ENCODE assay signal across 2 cellular contexts in the genomic region with DNA sequence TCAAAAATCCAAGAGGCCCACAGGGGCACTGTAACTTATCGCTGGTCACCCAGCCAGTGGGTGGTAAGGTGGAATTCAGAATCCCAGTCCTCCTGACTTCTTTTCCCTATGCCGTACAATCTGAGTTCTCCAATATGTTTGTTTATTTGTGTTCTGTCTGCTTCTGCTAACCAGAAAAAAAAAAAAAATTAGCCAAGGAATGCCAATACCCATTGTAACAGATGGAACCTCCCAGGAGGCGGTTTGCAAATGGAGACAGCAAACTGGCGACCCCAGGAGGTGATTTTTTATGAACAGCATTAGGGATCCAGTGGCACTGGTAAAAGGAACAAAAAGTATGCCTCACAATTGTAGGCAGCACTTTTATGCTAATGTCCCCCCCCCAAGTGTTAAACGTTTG.
TF ChIP-seq lines count a peak whose summit lies in the region.

No MANE protein-coding gene starts in this region.

TF ChIP-seq in SK-N-SH, 30 proteins besides CTCF, POLR2A, EP300 and RAD21 (continued from another document):
- TF ChIP-seq, protein P1, sequence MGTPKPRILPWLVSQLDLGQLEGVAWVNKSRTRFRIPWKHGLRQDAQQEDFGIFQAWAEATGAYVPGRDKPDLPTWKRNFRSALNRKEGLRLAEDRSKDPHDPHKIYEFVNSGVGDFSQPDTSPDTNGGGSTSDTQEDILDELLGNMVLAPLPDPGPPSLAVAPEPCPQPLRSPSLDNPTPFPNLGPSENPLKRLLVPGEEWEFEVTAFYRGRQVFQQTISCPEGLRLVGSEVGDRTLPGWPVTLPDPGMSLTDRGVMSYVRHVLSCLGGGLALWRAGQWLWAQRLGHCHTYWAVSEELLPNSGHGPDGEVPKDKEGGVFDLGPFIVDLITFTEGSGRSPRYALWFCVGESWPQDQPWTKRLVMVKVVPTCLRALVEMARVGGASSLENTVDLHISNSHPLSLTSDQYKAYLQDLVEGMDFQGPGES (IDR thresholded peaks at IDR 0.05; ENCODE audit: low read depth, low read length) = no peak
- no peak for TF ChIP-seq GABPA (IDR thresholded peaks at IDR 0.05; ENCODE audit: low read depth)
- TF ChIP-seq JUND (IDR thresholded peaks at IDR 0.05) = no peak
- no peak for TF ChIP-seq TCF12 (IDR thresholded peaks at IDR 0.05)
- no peak for TF ChIP-seq MXI1 (IDR thresholded peaks at IDR 0.05; ENCODE audit: low read depth, low read length)
- TF ChIP-seq RFX5 (IDR thresholded peaks at IDR 0.05; ENCODE audit: low read length) = no peak
- TF ChIP-seq GATA2 (CRISPR knock-in tag; IDR thresholded peaks at IDR 0.05) = no peak
- TF ChIP-seq FOXJ3 (CRISPR knock-in tag; IDR thresholded peaks at IDR 0.05) = no peak
- TF ChIP-seq, protein P2, sequence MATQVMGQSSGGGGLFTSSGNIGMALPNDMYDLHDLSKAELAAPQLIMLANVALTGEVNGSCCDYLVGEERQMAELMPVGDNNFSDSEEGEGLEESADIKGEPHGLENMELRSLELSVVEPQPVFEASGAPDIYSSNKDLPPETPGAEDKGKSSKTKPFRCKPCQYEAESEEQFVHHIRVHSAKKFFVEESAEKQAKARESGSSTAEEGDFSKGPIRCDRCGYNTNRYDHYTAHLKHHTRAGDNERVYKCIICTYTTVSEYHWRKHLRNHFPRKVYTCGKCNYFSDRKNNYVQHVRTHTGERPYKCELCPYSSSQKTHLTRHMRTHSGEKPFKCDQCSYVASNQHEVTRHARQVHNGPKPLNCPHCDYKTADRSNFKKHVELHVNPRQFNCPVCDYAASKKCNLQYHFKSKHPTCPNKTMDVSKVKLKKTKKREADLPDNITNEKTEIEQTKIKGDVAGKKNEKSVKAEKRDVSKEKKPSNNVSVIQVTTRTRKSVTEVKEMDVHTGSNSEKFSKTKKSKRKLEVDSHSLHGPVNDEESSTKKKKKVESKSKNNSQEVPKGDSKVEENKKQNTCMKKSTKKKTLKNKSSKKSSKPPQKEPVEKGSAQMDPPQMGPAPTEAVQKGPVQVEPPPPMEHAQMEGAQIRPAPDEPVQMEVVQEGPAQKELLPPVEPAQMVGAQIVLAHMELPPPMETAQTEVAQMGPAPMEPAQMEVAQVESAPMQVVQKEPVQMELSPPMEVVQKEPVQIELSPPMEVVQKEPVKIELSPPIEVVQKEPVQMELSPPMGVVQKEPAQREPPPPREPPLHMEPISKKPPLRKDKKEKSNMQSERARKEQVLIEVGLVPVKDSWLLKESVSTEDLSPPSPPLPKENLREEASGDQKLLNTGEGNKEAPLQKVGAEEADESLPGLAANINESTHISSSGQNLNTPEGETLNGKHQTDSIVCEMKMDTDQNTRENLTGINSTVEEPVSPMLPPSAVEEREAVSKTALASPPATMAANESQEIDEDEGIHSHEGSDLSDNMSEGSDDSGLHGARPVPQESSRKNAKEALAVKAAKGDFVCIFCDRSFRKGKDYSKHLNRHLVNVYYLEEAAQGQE (IDR thresholded peaks at IDR 0.05; ENCODE audit: low read depth, low read length) = no peak
- TF ChIP-seq POLR2AphosphoS5 (IDR thresholded peaks at IDR 0.05; ENCODE audit: low read depth, low read length) = no peak
- no peak for TF ChIP-seq SIN3A (IDR thresholded peaks at IDR 0.05; ENCODE audit: borderline replicate concordance, low read depth, low read length)
- no peak for TF ChIP-seq CHD2 (IDR thresholded peaks at IDR 0.05; ENCODE audit: low read length, partially characterized antibody)
- TF ChIP-seq, protein P3, sequence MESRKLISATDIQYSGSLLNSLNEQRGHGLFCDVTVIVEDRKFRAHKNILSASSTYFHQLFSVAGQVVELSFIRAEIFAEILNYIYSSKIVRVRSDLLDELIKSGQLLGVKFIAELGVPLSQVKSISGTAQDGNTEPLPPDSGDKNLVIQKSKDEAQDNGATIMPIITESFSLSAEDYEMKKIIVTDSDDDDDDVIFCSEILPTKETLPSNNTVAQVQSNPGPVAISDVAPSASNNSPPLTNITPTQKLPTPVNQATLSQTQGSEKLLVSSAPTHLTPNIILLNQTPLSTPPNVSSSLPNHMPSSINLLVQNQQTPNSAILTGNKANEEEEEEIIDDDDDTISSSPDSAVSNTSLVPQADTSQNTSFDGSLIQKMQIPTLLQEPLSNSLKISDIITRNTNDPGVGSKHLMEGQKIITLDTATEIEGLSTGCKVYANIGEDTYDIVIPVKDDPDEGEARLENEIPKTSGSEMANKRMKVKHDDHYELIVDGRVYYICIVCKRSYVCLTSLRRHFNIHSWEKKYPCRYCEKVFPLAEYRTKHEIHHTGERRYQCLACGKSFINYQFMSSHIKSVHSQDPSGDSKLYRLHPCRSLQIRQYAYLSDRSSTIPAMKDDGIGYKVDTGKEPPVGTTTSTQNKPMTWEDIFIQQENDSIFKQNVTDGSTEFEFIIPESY (IDR thresholded peaks at IDR 0.05; ENCODE audit: borderline replicate concordance, low read depth) = no peak

TF ChIP-seq in SK-N-SH treated with all-trans-retinoic acid at 6 μM for 48 hours, 23 proteins besides CTCF, POLR2A, EP300 and RAD21 (continued from another document):
- TF ChIP-seq, protein P4, sequence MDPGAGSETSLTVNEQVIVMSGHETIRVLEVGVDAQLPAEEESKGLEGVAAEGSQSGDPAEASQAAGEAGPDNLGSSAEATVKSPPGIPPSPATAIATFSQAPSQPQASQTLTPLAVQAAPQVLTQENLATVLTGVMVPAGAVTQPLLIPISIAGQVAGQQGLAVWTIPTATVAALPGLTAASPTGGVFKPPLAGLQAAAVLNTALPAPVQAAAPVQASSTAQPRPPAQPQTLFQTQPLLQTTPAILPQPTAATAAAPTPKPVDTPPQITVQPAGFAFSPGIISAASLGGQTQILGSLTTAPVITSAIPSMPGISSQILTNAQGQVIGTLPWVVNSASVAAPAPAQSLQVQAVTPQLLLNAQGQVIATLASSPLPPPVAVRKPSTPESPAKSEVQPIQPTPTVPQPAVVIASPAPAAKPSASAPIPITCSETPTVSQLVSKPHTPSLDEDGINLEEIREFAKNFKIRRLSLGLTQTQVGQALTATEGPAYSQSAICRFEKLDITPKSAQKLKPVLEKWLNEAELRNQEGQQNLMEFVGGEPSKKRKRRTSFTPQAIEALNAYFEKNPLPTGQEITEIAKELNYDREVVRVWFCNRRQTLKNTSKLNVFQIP (CRISPR knock-in tag; IDR thresholded peaks at IDR 0.05; ENCODE audit: borderline replicate concordance, low read depth) = no peak
- TF ChIP-seq ZNF8 (CRISPR knock-in tag; IDR thresholded peaks at IDR 0.05) = no peak
- TF ChIP-seq, protein P5, sequence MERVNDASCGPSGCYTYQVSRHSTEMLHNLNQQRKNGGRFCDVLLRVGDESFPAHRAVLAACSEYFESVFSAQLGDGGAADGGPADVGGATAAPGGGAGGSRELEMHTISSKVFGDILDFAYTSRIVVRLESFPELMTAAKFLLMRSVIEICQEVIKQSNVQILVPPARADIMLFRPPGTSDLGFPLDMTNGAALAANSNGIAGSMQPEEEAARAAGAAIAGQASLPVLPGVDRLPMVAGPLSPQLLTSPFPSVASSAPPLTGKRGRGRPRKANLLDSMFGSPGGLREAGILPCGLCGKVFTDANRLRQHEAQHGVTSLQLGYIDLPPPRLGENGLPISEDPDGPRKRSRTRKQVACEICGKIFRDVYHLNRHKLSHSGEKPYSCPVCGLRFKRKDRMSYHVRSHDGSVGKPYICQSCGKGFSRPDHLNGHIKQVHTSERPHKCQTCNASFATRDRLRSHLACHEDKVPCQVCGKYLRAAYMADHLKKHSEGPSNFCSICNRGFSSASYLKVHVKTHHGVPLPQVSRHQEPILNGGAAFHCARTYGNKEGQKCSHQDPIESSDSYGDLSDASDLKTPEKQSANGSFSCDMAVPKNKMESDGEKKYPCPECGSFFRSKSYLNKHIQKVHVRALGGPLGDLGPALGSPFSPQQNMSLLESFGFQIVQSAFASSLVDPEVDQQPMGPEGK (CRISPR knock-in tag; IDR thresholded peaks at IDR 0.05; ENCODE audit: borderline replicate concordance) = no peak
- no peak for TF ChIP-seq TCF4 (CRISPR knock-in tag; IDR thresholded peaks at IDR 0.05; ENCODE audit: borderline replicate concordance)
- TF ChIP-seq PPARA (CRISPR knock-in tag; IDR thresholded peaks at IDR 0.05; ENCODE audit: borderline replicate concordance) = no peak
- no peak for TF ChIP-seq RARB (CRISPR knock-in tag; IDR thresholded peaks at IDR 0.05)
- TF ChIP-seq, protein P6, sequence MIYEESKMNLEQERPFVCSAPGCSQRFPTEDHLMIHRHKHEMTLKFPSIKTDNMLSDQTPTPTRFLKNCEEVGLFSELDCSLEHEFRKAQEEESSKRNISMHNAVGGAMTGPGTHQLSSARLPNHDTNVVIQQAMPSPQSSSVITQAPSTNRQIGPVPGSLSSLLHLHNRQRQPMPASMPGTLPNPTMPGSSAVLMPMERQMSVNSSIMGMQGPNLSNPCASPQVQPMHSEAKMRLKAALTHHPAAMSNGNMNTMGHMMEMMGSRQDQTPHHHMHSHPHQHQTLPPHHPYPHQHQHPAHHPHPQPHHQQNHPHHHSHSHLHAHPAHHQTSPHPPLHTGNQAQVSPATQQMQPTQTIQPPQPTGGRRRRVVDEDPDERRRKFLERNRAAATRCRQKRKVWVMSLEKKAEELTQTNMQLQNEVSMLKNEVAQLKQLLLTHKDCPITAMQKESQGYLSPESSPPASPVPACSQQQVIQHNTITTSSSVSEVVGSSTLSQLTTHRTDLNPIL (CRISPR knock-in tag; IDR thresholded peaks at IDR 0.05; ENCODE audit: low read depth) = no peak
- no peak for TF ChIP-seq ZFP30 (CRISPR knock-in tag; IDR thresholded peaks at IDR 0.05)
- no peak for TF ChIP-seq ZFP3 (CRISPR knock-in tag; IDR thresholded peaks at IDR 0.05)
- TF ChIP-seq, protein P7, sequence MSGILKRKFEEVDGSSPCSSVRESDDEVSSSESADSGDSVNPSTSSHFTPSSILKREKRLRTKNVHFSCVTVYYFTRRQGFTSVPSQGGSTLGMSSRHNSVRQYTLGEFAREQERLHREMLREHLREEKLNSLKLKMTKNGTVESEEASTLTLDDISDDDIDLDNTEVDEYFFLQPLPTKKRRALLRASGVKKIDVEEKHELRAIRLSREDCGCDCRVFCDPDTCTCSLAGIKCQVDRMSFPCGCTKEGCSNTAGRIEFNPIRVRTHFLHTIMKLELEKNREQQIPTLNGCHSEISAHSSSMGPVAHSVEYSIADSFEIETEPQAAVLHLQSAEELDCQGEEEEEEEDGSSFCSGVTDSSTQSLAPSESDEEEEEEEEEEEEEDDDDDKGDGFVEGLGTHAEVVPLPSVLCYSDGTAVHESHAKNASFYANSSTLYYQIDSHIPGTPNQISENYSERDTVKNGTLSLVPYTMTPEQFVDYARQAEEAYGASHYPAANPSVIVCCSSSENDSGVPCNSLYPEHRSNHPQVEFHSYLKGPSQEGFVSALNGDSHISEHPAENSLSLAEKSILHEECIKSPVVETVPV (CRISPR knock-in tag; IDR thresholded peaks at IDR 0.05) = no peak
- TF ChIP-seq GLIS3 (CRISPR knock-in tag; IDR thresholded peaks at IDR 0.05) = no peak
- TF ChIP-seq ESRRG (CRISPR knock-in tag; IDR thresholded peaks at IDR 0.05) = no peak
